ENCODE assay signal across 9 cellular contexts in the genomic region with DNA sequence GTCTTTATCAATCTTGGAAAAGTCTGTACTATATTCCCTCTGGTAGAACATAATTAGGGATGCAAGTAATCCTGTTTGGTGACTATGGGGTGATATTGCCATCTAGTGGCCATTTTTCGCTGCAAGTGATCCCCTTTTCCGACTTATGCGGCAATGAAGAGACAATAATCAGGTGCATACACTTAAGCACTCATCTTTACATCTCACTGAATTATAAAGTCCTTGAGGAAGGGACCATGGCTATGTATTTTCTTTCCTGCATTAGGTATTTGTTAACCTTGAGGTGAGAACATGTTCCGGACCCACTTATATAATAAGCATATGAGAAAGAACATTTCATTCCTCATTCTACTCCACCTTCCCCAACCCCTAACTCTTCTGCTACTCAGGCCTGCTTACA. TPM values are rescaled to one million over a fixed set of nuclear protein-coding genes. Genes with fewer than 3 reads are reported as not detected.
DNase-seq lines count a peak whose midpoint lies in the region; ATAC-seq and TF ChIP-seq lines count a peak whose summit lies in the region.
"Had no signal": no experiment of that assay in that cellular context is flagged by ENCODE, and none has a peak within 500 bp of the region (broad histone marks: within the 10 kb centered on the region; RNA-seq: fewer than 3 reads in every experiment).

No MANE protein-coding gene starts in this region.

- TF ChIP-seq CTCF in fibroblast of villous mesenchyme (IDR thresholded peaks at IDR 0.05; ENCODE audit: insufficient read depth, low read depth, low read length): peak; percentile 82

- DNase-seq in NOMO-1 (lab: John Stamatoyannopoulos, UW; ENCODE audit: unreplicated experiment in 2 of 2) (peak; percentile 13 to 45), NOMO-1 treated with dmso at 0.1 percent for 144 hours (lab: John Stamatoyannopoulos, UW; ENCODE audit: unreplicated experiment) (no peak), NCI-H526 treated with DMSO at 0.1 percent for 48 hours (lab: John Stamatoyannopoulos, UW) (peak; percentile 13), fibroblast of villous mesenchyme (ENCODE audit: low read depth) (peak; percentile 83), non-pigmented ciliary epithelial cell (ENCODE audit: low read depth) (peak; percentile 62)
- DNase-seq in activated CD8-positive, alpha-beta memory T cell treated with anti-CD3 and anti-CD28 coated beads, Interleukin-2, amount 50 U/mL, for 1 hour (ENCODE audit: extremely low read depth): peak; percentile 7

- ATAC-seq in HG03432 (IDR thresholded peaks at IDR 0.05; ENCODE audit: unreplicated experiment) (peak; percentile 67), HG03521 (IDR thresholded peaks at IDR 0.05; ENCODE audit: unreplicated experiment) (no peak)

- H3K4me3 ChIP-seq in fibroblast of villous mesenchyme (ENCODE audit: low read depth, low read length): no peak overlapping the region
- H3K4me3 ChIP-seq: BLaER1 had no signal

RNA-seq across cellular contexts. Expression of gene LIX1, which starts 19.6 kb away (rescaled TPM):
- total RNA-seq in fibroblast of villous mesenchyme: under 0.01 TPM in 1 of 2 replicates, not detected in the other

RNA-seq across cellular contexts. Expression of gene RIOK2, which starts 21.0 kb away (rescaled TPM):
- total RNA-seq in fibroblast of villous mesenchyme: 31.6 and 37.6 TPM in 2 replicates
